Comparison of ENCODE assay signal across 8 cellular contexts in the genomic region with DNA sequence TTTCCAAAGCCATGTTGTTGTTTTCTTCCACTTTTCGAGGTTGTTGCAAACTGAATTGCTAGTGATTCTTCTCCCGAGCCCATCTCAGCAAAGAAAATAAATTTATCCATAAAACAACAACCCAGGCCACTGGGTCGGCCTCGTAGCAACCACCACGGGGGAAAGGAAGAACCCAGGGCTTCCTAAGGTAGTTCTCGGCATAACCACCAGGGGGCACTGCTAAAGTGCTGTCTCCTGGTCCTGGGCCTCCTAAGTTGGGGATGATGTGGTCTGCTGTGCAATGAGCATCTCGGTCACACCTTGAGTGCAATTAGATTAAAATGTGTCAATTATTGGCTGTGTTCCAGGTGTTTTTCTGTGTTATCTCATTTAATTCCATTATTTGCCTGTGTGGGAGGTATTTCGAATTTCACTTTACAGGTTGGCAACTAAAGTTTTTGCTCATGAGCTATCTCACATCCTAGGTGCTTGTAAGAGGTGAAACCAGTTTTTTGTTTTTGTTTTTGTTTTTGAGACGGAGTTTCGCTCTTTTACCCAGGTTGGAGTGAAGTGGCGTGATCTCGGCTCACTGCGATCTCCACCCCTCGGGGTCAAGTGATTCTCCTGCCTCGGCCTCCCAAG.
DNase-seq lines count a peak whose midpoint lies in the region; ATAC-seq and TF ChIP-seq lines count a peak whose summit lies in the region.

No MANE protein-coding gene starts in this region.

- H3K27me3 ChIP-seq in esophagus muscularis mucosa = peaks cover 0 to 18% (median 0%) of the 10 kb centered on the region in 4 donors
- peaks cover 44% of the 10 kb centered on the region for H3K27me3 ChIP-seq in neural progenitor cell
- no peaks in the 10 kb centered on the region for H3K27me3 ChIP-seq in uterus

- 60% methylated on average over 15 of the region's 15 CpGs for WGBS in esophagus muscularis mucosa

- no peaks in the 10 kb centered on the region for H3K9me3 Mint-ChIP-seq in activated CD8-positive, alpha-beta memory T cell treated with anti-CD3 and anti-CD28 coated beads, Interleukin-2, amount 10 ng/mL, durations not matched to agents 7 days and 5 days (ENCODE audit: low read depth)
- no peaks in the 10 kb centered on the region for H3K9me3 Mint-ChIP-seq in neural progenitor cell

- no peak overlapping the region for H3K4me2 ChIP-seq in neural progenitor cell

- TF ChIP-seq CTCF in esophagus muscularis mucosa (IDR thresholded peaks at IDR 0.05) (peak; percentile 31 to 65 (median 41)), neural progenitor cell (IDR thresholded peaks at IDR 0.05) (peak; percentile 88), uterus (IDR thresholded peaks at IDR 0.05) (peak; percentile 18 to 37 (median 25))

- H3K36me3 Mint-ChIP-seq in activated CD8-positive, alpha-beta memory T cell treated with anti-CD3 and anti-CD28 coated beads, Interleukin-2, amount 10 ng/mL, durations not matched to agents 7 days and 5 days = no peaks in the 10 kb centered on the region
- H3K36me3 Mint-ChIP-seq in neural progenitor cell = no peaks in the 10 kb centered on the region

- peaks cover 17% of the 10 kb centered on the region for H3K27me3 Mint-ChIP-seq in activated CD8-positive, alpha-beta memory T cell treated with anti-CD3 and anti-CD28 coated beads, Interleukin-2, amount 10 ng/mL, durations not matched to agents 7 days and 5 days
- H3K27me3 Mint-ChIP-seq in neural progenitor cell (ENCODE audit: insufficient read depth, low read depth) = peaks cover 15% of the 10 kb centered on the region

- DNase-seq in AML-193 (lab: John Stamatoyannopoulos, UW) = peak; percentile 49 to 60
- DNase-seq in NCI-H69 (lab: John Stamatoyannopoulos, UW) = peak; percentile 78
- peak; percentile 63 for DNase-seq in activated CD8-positive, alpha-beta memory T cell treated with anti-CD3 and anti-CD28 coated beads, Interleukin-2, amount 10 ng/mL, durations not matched to agents 7 days and 5 days
- DNase-seq in esophagus muscularis mucosa (ENCODE audit: extremely low spot score) = no peak
- DNase-seq in neural progenitor cell (ENCODE audit: low spot score) = peak; percentile 65
- no peak for DNase-seq in uterus

- no peak overlapping the region for H2AFZ ChIP-seq in neural progenitor cell (replicated peaks)

- no peaks in the 10 kb centered on the region for H3K9me3 ChIP-seq in esophagus muscularis mucosa
- no peaks in the 10 kb centered on the region for H3K9me3 ChIP-seq in neural progenitor cell (ENCODE audit: low read depth)
- H3K9me3 ChIP-seq in uterus = no peaks in the 10 kb centered on the region

- H4K20me1 ChIP-seq in neural progenitor cell (ENCODE audit: low read depth) = no peaks in the 10 kb centered on the region

- ATAC-seq in GM18861 (IDR thresholded peaks at IDR 0.05; ENCODE audit: unreplicated experiment) = peak; percentile 77
- peak; percentile 94 for ATAC-seq in HG03025 (IDR thresholded peaks at IDR 0.05; ENCODE audit: low FRiP score, unreplicated experiment)
- peak; percentile 66 for ATAC-seq in activated CD8-positive, alpha-beta memory T cell treated with anti-CD3 and anti-CD28 coated beads, Interleukin-2, amount 10 ng/mL, durations not matched to agents 7 days and 5 days

- no peaks in the 10 kb centered on the region for H3K79me2 ChIP-seq in neural progenitor cell (ENCODE audit: low read depth)

- intact Hi-C loops in esophagus muscularis mucosa (cut with DNase I) (no loop called here), uterus (cut with DNase I; ENCODE audit: low total_unique reads) (no loop called here)

- TF ChIP-seq POLR2A in esophagus muscularis mucosa (IDR thresholded peaks at IDR 0.05; ENCODE audit: low read depth) (no peak), uterus (IDR thresholded peaks at IDR 0.05) (no peak)

- H3K36me3 ChIP-seq in esophagus muscularis mucosa = no peaks in the 10 kb centered on the region
- H3K36me3 ChIP-seq in neural progenitor cell = no peaks in the 10 kb centered on the region
- no peaks in the 10 kb centered on the region for H3K36me3 ChIP-seq in uterus

- no peak overlapping the region for H3K4me3 Mint-ChIP-seq in activated CD8-positive, alpha-beta memory T cell treated with anti-CD3 and anti-CD28 coated beads, Interleukin-2, amount 10 ng/mL, durations not matched to agents 7 days and 5 days
- no peak overlapping the region for H3K4me3 Mint-ChIP-seq in neural progenitor cell

- CTCF ChIA-PET in activated CD8-positive, alpha-beta memory T cell treated with anti-CD3 and anti-CD28 coated beads, Interleukin-2, amount 10 ng/mL, durations not matched to agents 7 days and 5 days (lab: Charles Lee) = interaction anchor here (0.6 to 1.9 kb wide), 5 partner anchors 8 to 588 kb away, joined by 3 to 5 read pairs (median 3); no protein-coding TSS in a partner anchor

- H3K4me1 ChIP-seq in esophagus muscularis mucosa (no peaks in the 10 kb centered on the region), neural progenitor cell (peaks cover 8% of the 10 kb centered on the region), uterus (no peaks in the 10 kb centered on the region)

- no peaks in the 10 kb centered on the region for H3F3A ChIP-seq in neural progenitor cell (ENCODE audit: low read depth)

- H3K4me3 ChIP-seq in esophagus muscularis mucosa (no peak overlapping the region), neural progenitor cell (no peak overlapping the region), uterus (no peak overlapping the region)

- no peak overlapping the region for H3K9ac ChIP-seq in neural progenitor cell

- H3K27ac ChIP-seq in esophagus muscularis mucosa (replicated peaks in 1 of 4) = no peak overlapping the region
- H3K27ac ChIP-seq in neural progenitor cell = no peak overlapping the region
- no peak overlapping the region for H3K27ac ChIP-seq in uterus

- no peak overlapping the region for H3K27ac Mint-ChIP-seq in activated CD8-positive, alpha-beta memory T cell treated with anti-CD3 and anti-CD28 coated beads, Interleukin-2, amount 10 ng/mL, durations not matched to agents 7 days and 5 days
- peak overlapping the region; percentile 57 for H3K27ac Mint-ChIP-seq in neural progenitor cell

- no peak for TF ChIP-seq EP300 in esophagus muscularis mucosa (IDR thresholded peaks at IDR 0.05)

- no peaks in the 10 kb centered on the region for H3K4me1 Mint-ChIP-seq in activated CD8-positive, alpha-beta memory T cell treated with anti-CD3 and anti-CD28 coated beads, Interleukin-2, amount 10 ng/mL, durations not matched to agents 7 days and 5 days
- peaks cover 19% of the 10 kb centered on the region for H3K4me1 Mint-ChIP-seq in neural progenitor cell

Comparison
In these comparisons a context has a peak if more than half of its experiments do, and no peak if none do; other contexts are left out.
1. DNase-seq: peak in AML-193 (2 of 2), NCI-H69 (single experiment), activated CD8-positive, alpha-beta memory T cell treated with anti-CD3 and anti-CD28 coated beads, Interleukin-2, amount 10 ng/mL, durations not matched to agents 7 days and 5 days (single experiment) and neural progenitor cell (single experiment); none in esophagus muscularis mucosa (single experiment) and uterus (0 of 2).
2. CTCF ChIP-seq: peak in every context shown above with its lines; median percentile 88 in neural progenitor cell; 41 in esophagus muscularis mucosa; 25 in uterus.
3. Peak in every context shown above with its lines, with median percentiles within 50 percentile points of each other: ATAC-seq.